12 cellular contexts compared by ENCODE assay signal in the genomic region with DNA sequence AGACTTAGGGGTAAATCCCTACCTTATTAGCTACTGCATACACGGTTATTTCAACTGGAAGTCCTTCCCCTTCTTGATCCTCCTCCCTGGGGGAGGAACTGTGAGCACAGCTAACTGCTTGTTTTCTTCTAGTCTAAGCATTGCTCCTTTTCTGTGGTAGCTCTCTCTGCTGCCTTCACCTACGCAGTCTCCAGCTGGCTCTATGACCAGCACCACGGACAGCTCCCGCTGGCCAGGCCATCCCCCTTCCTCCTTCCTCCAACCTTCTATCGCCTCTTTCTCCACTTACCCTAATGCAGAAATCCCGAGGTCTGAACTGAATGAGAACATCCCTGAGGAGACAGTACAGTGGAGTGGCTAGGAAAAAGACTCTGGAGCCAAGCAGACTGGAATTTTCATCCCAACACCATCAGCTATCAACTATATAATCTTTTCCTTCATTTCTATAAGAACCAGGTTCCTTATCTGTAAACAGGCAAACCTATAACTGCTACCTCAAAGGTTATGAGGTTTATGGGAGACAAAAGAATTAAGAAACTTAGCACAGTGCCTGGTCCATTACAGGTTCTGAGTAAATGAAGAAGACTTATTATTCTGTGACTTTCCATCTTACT. TPM values are rescaled to one million over a fixed set of nuclear protein-coding genes. Genes with fewer than 3 reads are reported as not detected.
DNase-seq lines count a peak whose midpoint lies in the region; ATAC-seq and TF ChIP-seq lines count a peak whose summit lies in the region.
"Had no signal": no experiment of that assay in that cellular context is flagged by ENCODE, and none has a peak within 500 bp of the region (broad histone marks: within the 10 kb centered on the region; RNA-seq: fewer than 3 reads in every experiment).

No MANE protein-coding gene starts in this region.

- CTCF ChIA-PET in activated CD8-positive, alpha-beta memory T cell treated with anti-CD3 and anti-CD28 coated beads, Interleukin-2, amount 10 ng/mL, durations not matched to agents 7 days and 5 days (lab: Charles Lee): interaction anchor here (0.7 to 2.5 kb wide), 5 partner anchors 12 to 66 kb away, joined by 3 to 11 read pairs (median 4); no protein-coding TSS in a partner anchor

- H3K4me3 ChIP-seq in HFF-Myc (replicated peaks; ENCODE audit: low read depth, low read length): no peak overlapping the region
- H3K4me3 ChIP-seq: ovary had no signal

- no peak overlapping the region for H3K27ac Mint-ChIP-seq in activated CD8-positive, alpha-beta memory T cell treated with anti-CD3 and anti-CD28 coated beads, Interleukin-2, amount 10 ng/mL, durations not matched to agents 7 days and 5 days
- H3K27ac Mint-ChIP-seq in chondrocyte (ENCODE audit: unreplicated experiment): no peak overlapping the region
- H3K27ac Mint-ChIP-seq: stimulated activated naive CD8-positive, alpha-beta T cell treated with anti-CD3 and anti-CD28 coated beads, Interleukin-15, amount 100 ng/mL, for 72 hours had no signal

- H3K4me3 Mint-ChIP-seq in activated CD8-positive, alpha-beta memory T cell treated with anti-CD3 and anti-CD28 coated beads, Interleukin-2, amount 10 ng/mL, durations not matched to agents 7 days and 5 days: no peak overlapping the region
- H3K4me3 Mint-ChIP-seq in chondrocyte (ENCODE audit: unreplicated experiment): no peak overlapping the region
- H3K4me3 Mint-ChIP-seq: stimulated activated naive CD8-positive, alpha-beta T cell treated with anti-CD3 and anti-CD28 coated beads, Interleukin-15, amount 100 ng/mL, for 72 hours had no signal

- H3K27me3 Mint-ChIP-seq in activated CD8-positive, alpha-beta memory T cell treated with anti-CD3 and anti-CD28 coated beads, Interleukin-2, amount 10 ng/mL, durations not matched to agents 7 days and 5 days: peaks cover 52% of the 10 kb centered on the region
- H3K27me3 Mint-ChIP-seq in chondrocyte (ENCODE audit: low read depth): peaks cover 70% of the 10 kb centered on the region

- no peaks in the 10 kb centered on the region for H3K9me3 Mint-ChIP-seq in activated CD8-positive, alpha-beta memory T cell treated with anti-CD3 and anti-CD28 coated beads, Interleukin-2, amount 10 ng/mL, durations not matched to agents 7 days and 5 days (ENCODE audit: low read depth)
- H3K9me3 Mint-ChIP-seq in chondrocyte (ENCODE audit: low read depth): no peaks in the 10 kb centered on the region
- H3K9me3 Mint-ChIP-seq: stimulated activated naive CD8-positive, alpha-beta T cell treated with anti-CD3 and anti-CD28 coated beads, Interleukin-15, amount 100 ng/mL, for 72 hours had no signal

- no peaks in the 10 kb centered on the region for H3K36me3 Mint-ChIP-seq in activated CD8-positive, alpha-beta memory T cell treated with anti-CD3 and anti-CD28 coated beads, Interleukin-2, amount 10 ng/mL, durations not matched to agents 7 days and 5 days
- no peaks in the 10 kb centered on the region for H3K36me3 Mint-ChIP-seq in chondrocyte (ENCODE audit: low read depth)

- DNase-seq in AG08395 (ENCODE audit: low spot score) (peak; percentile 60), HFF-Myc (ENCODE audit: extremely low read depth, low read depth) (peak; percentile 4), T1000 (lab: John Stamatoyannopoulos, UW) (peak; percentile 12), iPS-NIHi7 (ENCODE audit: extremely low spot score) (peak; percentile 84), NCI-H146 treated with DMSO at 0.1 percent for 48 hours (lab: John Stamatoyannopoulos, UW; ENCODE audit: unreplicated experiment) (no peak), NCI-H2029 (lab: John Stamatoyannopoulos, UW) (no peak), chondrocyte (ENCODE audit: low spot score) (no peak)
- DNase-seq in activated CD8-positive, alpha-beta memory T cell treated with anti-CD3 and anti-CD28 coated beads, Interleukin-2, amount 10 ng/mL, durations not matched to agents 7 days and 5 days: no peak
- DNase-seq: NCI-H187 treated with DMSO at 0.1 percent for 48 hours had no signal

- peaks cover 4% of the 10 kb centered on the region for H3K4me1 Mint-ChIP-seq in activated CD8-positive, alpha-beta memory T cell treated with anti-CD3 and anti-CD28 coated beads, Interleukin-2, amount 10 ng/mL, durations not matched to agents 7 days and 5 days
- H3K4me1 Mint-ChIP-seq in chondrocyte (ENCODE audit: low read depth): peaks cover 5% of the 10 kb centered on the region

- no peak for ATAC-seq in activated CD8-positive, alpha-beta memory T cell treated with anti-CD3 and anti-CD28 coated beads, Interleukin-2, amount 10 ng/mL, durations not matched to agents 7 days and 5 days
- ATAC-seq: stimulated activated naive CD8-positive, alpha-beta T cell treated with anti-CD3 and anti-CD28 coated beads, Interleukin-15, amount 100 ng/mL, for 72 hours had no signal

- TF ChIP-seq CTCF in HFF-Myc (IDR thresholded peaks at IDR 0.05; ENCODE audit: low read depth, low read length, missing control alignments) (no peak), chondrocyte (IDR thresholded peaks at IDR 0.05) (no peak)

RNA-seq across cellular contexts. Expression of gene CFAP65, which starts 4.7 kb away (rescaled TPM):
- total RNA-seq in activated CD8-positive, alpha-beta memory T cell treated with anti-CD3 and anti-CD28 coated beads, Interleukin-2, amount 10 ng/mL, durations not matched to agents 7 days and 5 days: not detected
- total RNA-seq in chondrocyte: not detected in 3 replicates
- total RNA-seq: activated CD8-positive, alpha-beta memory T cell treated with anti-CD3 and anti-CD28 coated beads for 36 hours had no signal

RNA-seq across cellular contexts. Expression of gene IHH, which starts 14.7 kb away (rescaled TPM):
- not detected for total RNA-seq in activated CD8-positive, alpha-beta memory T cell treated with anti-CD3 and anti-CD28 coated beads, Interleukin-2, amount 10 ng/mL, durations not matched to agents 7 days and 5 days
- total RNA-seq in chondrocyte: 0.19 TPM in 1 of 3 replicates, not detected in the others
- total RNA-seq: activated CD8-positive, alpha-beta memory T cell treated with anti-CD3 and anti-CD28 coated beads for 36 hours had no signal

RNA-seq across cellular contexts. Expression of gene CRYBA2, which starts 52.8 kb away (rescaled TPM):
- not detected for total RNA-seq in activated CD8-positive, alpha-beta memory T cell treated with anti-CD3 and anti-CD28 coated beads, Interleukin-2, amount 10 ng/mL, durations not matched to agents 7 days and 5 days
- total RNA-seq in chondrocyte: not detected in 3 replicates
- total RNA-seq: activated CD8-positive, alpha-beta memory T cell treated with anti-CD3 and anti-CD28 coated beads for 36 hours; ovary had no signal

Comparison
In these comparisons a context has a peak if more than half of its experiments do, and no peak if none do; other contexts are left out.
1. DNase-seq: peak in AG08395 (single experiment), HFF-Myc (single experiment), T1000 (single experiment) and iPS-NIHi7 (single experiment); none in NCI-H146 treated with DMSO at 0.1 percent for 48 hours (single experiment), NCI-H2029 (single experiment), activated CD8-positive, alpha-beta memory T cell treated with anti-CD3 and anti-CD28 coated beads, Interleukin-2, amount 10 ng/mL, durations not matched to agents 7 days and 5 days (single experiment) and chondrocyte (single experiment).